ENCODE assay signal across 15 cellular contexts in genomic region chr12:69278814-69279782, GRCh38.
"Had no signal": no experiment of that assay in that cellular context is flagged by ENCODE, and none has a peak within 500 bp of the region (broad histone marks: within the 10 kb centered on the region; RNA-seq: fewer than 3 reads in every experiment).

No MANE protein-coding gene starts in this region.

- ATAC-seq: activated CD4-positive, CD25-positive, alpha-beta regulatory T cell treated with anti-CD3 and anti-CD28 coated beads, Interleukin-2, amount 50 U/mL, for 24 hours; effector memory CD8-positive, alpha-beta T cell had no signal

- H3K9me3 ChIP-seq: suprapubic skin, vagina had no signal

- H3K27me3 ChIP-seq: suprapubic skin, vagina had no signal

- H3K4me3 ChIP-seq: suprapubic skin, vagina had no signal

- H3K36me3 ChIP-seq: suprapubic skin, vagina had no signal

- H3K27ac ChIP-seq: suprapubic skin, vagina had no signal

- DNase-seq: activated CD4-positive, alpha-beta T cell treated with anti-CD3 and anti-CD28 coated beads, Interleukin-2, amount 50 U/mL, for 48 hours; activated naive CD8-positive, alpha-beta T cell treated with anti-CD3 and anti-CD28 coated beads for 36 hours; caudate nucleus; effector memory CD8-positive, alpha-beta T cell; foreskin fibroblast; mesenchymal stem cell; naive thymus-derived CD8-positive, alpha-beta T cell; nucleus accumbens; stimulated activated CD4-positive, alpha-beta T cell treated with anti-CD3 and anti-CD28 coated beads, Interleukin-12 subunit alpha, Interleukin-12 subunit beta, amount 100 ng/mL, for 4 hours; stimulated activated CD4-positive, alpha-beta T cell treated with anti-CD3 and anti-CD28 coated beads, Interleukin-1b, Interleukin-23, amount 100 ng/mL, for 48 hours; T-cell; T-helper 9 cell had no signal
